31 cellular contexts compared by ENCODE assay signal in genomic region chrX:108740299-108740774, GRCh38. TPM values are rescaled to one million over a fixed set of nuclear protein-coding genes. Genes with fewer than 3 reads are reported as not detected.
"Had no signal": no experiment of that assay in that cellular context is flagged by ENCODE, and none has a peak within 500 bp of the region (broad histone marks: within the 10 kb centered on the region; RNA-seq: fewer than 3 reads in every experiment).

No MANE protein-coding gene starts in this region.

- H3K27me3 ChIP-seq: testis, thyroid gland, vagina had no signal

- H3K4me3 Mint-ChIP-seq: stimulated activated effector memory CD8-positive, alpha-beta T cell treated with anti-CD3 and anti-CD28 coated beads, Interleukin-12 subunit alpha, Interleukin-12 subunit beta, amount 100 ng/mL, for 72 hours; stimulated activated memory B cell treated with anti-CD40 and anti-IgM and Interleukin-4, amounts not matched to agents 10 μg/mL and 1 μg/mL and 100 μg/mL, for 72 hours; stimulated activated naive B cell treated with anti-CD40 and anti-IgM and Interleukin-4, amounts not matched to agents 10 μg/mL and 1 μg/mL and 100 μg/mL, for 72 hours; stimulated activated naive CD8-positive, alpha-beta T cell treated with anti-CD3 and anti-CD28 coated beads, Interleukin-15, amount 100 ng/mL, for 72 hours; stimulated activated naive CD8-positive, alpha-beta T cell treated with anti-CD3 and anti-CD28 coated beads, Interleukin-15, Interleukin-2, amounts not matched to agents 100 ng/mL and 50 ng/mL, for 24 hours; type B pancreatic cell had no signal

- H3K4me3 ChIP-seq: stomach, suprapubic skin, testis, thoracic aorta, thyroid gland, tibial artery, tibial nerve, transverse colon, upper lobe of left lung, upper lobe of right lung, uterus, vagina had no signal

- H3K36me3 ChIP-seq: stomach, suprapubic skin, thoracic aorta, thyroid gland, tibial artery, tibial nerve, transverse colon, upper lobe of left lung, upper lobe of right lung, uterus, vagina had no signal

- ATAC-seq: stimulated activated effector memory CD8-positive, alpha-beta T cell treated with anti-CD3 and anti-CD28 coated beads, Interleukin-12 subunit alpha, Interleukin-12 subunit beta, amount 100 ng/mL, for 72 hours; stimulated activated memory B cell treated with anti-CD40 and anti-IgM and Interleukin-4, amounts not matched to agents 10 μg/mL and 1 μg/mL and 100 μg/mL, for 72 hours; stimulated activated naive B cell treated with anti-CD40 and anti-IgM and Interleukin-4, amounts not matched to agents 10 μg/mL and 1 μg/mL and 100 μg/mL, for 72 hours; stimulated activated naive CD8-positive, alpha-beta T cell treated with anti-CD3 and anti-CD28 coated beads, Interleukin-15, amount 100 ng/mL, for 72 hours; stimulated activated naive CD8-positive, alpha-beta T cell treated with anti-CD3 and anti-CD28 coated beads, Interleukin-15, Interleukin-2, amounts not matched to agents 100 U/mL and 50 U/mL, for 24 hours; upper lobe of right lung had no signal

- H3K27me3 Mint-ChIP-seq: stimulated activated memory B cell treated with anti-CD40 and anti-IgM and Interleukin-4, amounts not matched to agents 10 μg/mL and 1 μg/mL and 100 μg/mL, for 72 hours had no signal

- H3K4me1 Mint-ChIP-seq: stimulated activated effector memory CD8-positive, alpha-beta T cell treated with anti-CD3 and anti-CD28 coated beads, Interleukin-12 subunit alpha, Interleukin-12 subunit beta, amount 100 ng/mL, for 72 hours; stimulated activated memory B cell treated with anti-CD40 and anti-IgM and Interleukin-4, amounts not matched to agents 10 μg/mL and 1 μg/mL and 100 μg/mL, for 72 hours; stimulated activated naive B cell treated with anti-CD40 and anti-IgM and Interleukin-4, amounts not matched to agents 10 μg/mL and 1 μg/mL and 100 μg/mL, for 72 hours had no signal

- H3K36me3 Mint-ChIP-seq: stimulated activated effector memory CD8-positive, alpha-beta T cell treated with anti-CD3 and anti-CD28 coated beads, Interleukin-12 subunit alpha, Interleukin-12 subunit beta, amount 100 ng/mL, for 72 hours; stimulated activated memory B cell treated with anti-CD40 and anti-IgM and Interleukin-4, amounts not matched to agents 10 μg/mL and 1 μg/mL and 100 μg/mL, for 72 hours; type B pancreatic cell had no signal

- DNase-seq: stimulated activated CD4-positive, alpha-beta T cell treated with anti-CD3 and anti-CD28 coated beads, Interleukin-2, amount 100 ng/mL, for 48 hours; stimulated activated CD4-positive, alpha-beta T cell treated with anti-CD3 and anti-CD28 coated beads, Interleukin-4, amount 100 ng/mL, for 1 hour; stimulated activated CD4-positive, alpha-beta T cell treated with anti-CD3 and anti-CD28 coated beads, Interleukin-4, amount 100 ng/mL, for 24 hours; stimulated activated CD4-positive, alpha-beta T cell treated with anti-CD3 and anti-CD28 coated beads, Interleukin-4, amount 100 ng/mL, for 4 hours; stimulated activated CD8-positive, alpha-beta memory T cell treated with anti-CD3 and anti-CD28 coated beads, Interleukin-4, amount 100 ng/mL, for 48 hours; stimulated activated naive B cell treated with anti-CD40 and anti-IgM and Interleukin-4, amounts not matched to agents 10 μg/mL and 1 μg/mL and 100 μg/mL, for 72 hours; stimulated activated naive CD4-positive, alpha-beta T cell; stimulated activated naive CD4-positive, alpha-beta T cell treated with Interleukin-2 at 50 U/mL for 16 hours; stimulated activated naive CD8-positive, alpha-beta T cell treated with anti-CD3 and anti-CD28 coated beads, Interleukin-15, amount 100 ng/mL, for 72 hours; stimulated activated naive CD8-positive, alpha-beta T cell treated with anti-CD3 and anti-CD28 coated beads, Interleukin-15, Interleukin-2, amounts not matched to agents 100 U/mL and 50 U/mL, for 24 hours; stomach; substantia nigra; testis; thyroid gland; tibial artery; transverse colon; trophoblast cell; upper lobe of left lung; upper lobe of right lung; uterus had no signal

- H3K9me3 Mint-ChIP-seq: stimulated activated memory B cell treated with anti-CD40 and anti-IgM and Interleukin-4, amounts not matched to agents 10 μg/mL and 1 μg/mL and 100 μg/mL, for 72 hours; stimulated activated naive CD8-positive, alpha-beta T cell treated with anti-CD3 and anti-CD28 coated beads, Interleukin-15, amount 100 ng/mL, for 72 hours; stimulated activated naive CD8-positive, alpha-beta T cell treated with anti-CD3 and anti-CD28 coated beads, Interleukin-15, Interleukin-2, amounts not matched to agents 100 ng/mL and 50 ng/mL, for 24 hours; type B pancreatic cell had no signal

- H3K9me3 ChIP-seq: suprapubic skin, testis, thoracic aorta, thyroid gland, tibial artery, tibial nerve, transverse colon, upper lobe of right lung, uterus, vagina had no signal

- H3K27ac Mint-ChIP-seq: stimulated activated effector memory CD8-positive, alpha-beta T cell treated with anti-CD3 and anti-CD28 coated beads, Interleukin-12 subunit alpha, Interleukin-12 subunit beta, amount 100 ng/mL, for 72 hours; stimulated activated memory B cell treated with anti-CD40 and anti-IgM and Interleukin-4, amounts not matched to agents 10 μg/mL and 1 μg/mL and 100 μg/mL, for 72 hours; stimulated activated naive B cell treated with anti-CD40 and anti-IgM and Interleukin-4, amounts not matched to agents 10 μg/mL and 1 μg/mL and 100 μg/mL, for 72 hours; stimulated activated naive CD8-positive, alpha-beta T cell treated with anti-CD3 and anti-CD28 coated beads, Interleukin-15, amount 100 ng/mL, for 72 hours; stimulated activated naive CD8-positive, alpha-beta T cell treated with anti-CD3 and anti-CD28 coated beads, Interleukin-15, Interleukin-2, amounts not matched to agents 100 ng/mL and 50 ng/mL, for 24 hours; type B pancreatic cell had no signal

- FAIRE-seq: urothelium cell line had no signal

- H3K4me1 ChIP-seq: testis, thyroid gland, upper lobe of right lung, uterus, vagina had no signal

- H3K27ac ChIP-seq: stomach, suprapubic skin, testis, thoracic aorta, thyroid gland, tibial artery, tibial nerve, transverse colon, upper lobe of left lung, upper lobe of right lung, uterus, vagina had no signal

RNA-seq across cellular contexts. Expression of gene IRS4, which starts 4.0 kb away (rescaled TPM):
- total RNA-seq: subcutaneous adipose tissue, thoracic aorta, transverse colon, upper lobe of right lung had no signal
- polyA plus RNA-seq: stomach, urinary bladder had no signal
